23 cellular contexts compared by ENCODE assay signal in the genomic region with DNA sequence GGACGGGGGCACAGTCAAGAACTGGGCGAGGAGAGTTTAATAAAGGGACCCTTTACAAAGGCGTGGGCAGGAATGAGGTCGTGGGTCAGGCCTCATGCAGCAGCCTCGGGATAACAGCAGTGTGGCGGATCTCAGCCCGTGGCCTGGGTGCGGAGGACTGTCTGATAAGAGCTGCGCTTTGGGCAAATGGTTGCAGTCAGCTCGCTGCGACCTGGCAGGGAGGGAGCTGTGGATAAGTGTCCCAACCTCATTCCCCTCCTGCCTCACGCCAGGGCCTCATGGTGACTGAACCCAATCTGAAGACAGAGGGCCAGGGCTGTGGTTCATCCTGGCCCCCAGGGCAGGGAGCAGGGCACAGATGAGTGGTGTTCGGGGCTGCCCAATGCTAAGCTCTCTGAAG. TPM values are rescaled to one million over a fixed set of nuclear protein-coding genes. Genes with fewer than 3 reads are reported as not detected.
A peak's percentile ranks its signal among the peaks of the same experiment; 100 is the strongest.
DNase-seq lines count a peak whose midpoint lies in the region; ATAC-seq and TF ChIP-seq lines count a peak whose summit lies in the region.
"Had no signal": no experiment of that assay in that cellular context is flagged by ENCODE, and none has a peak within 500 bp of the region (broad histone marks: within the 10 kb centered on the region; RNA-seq: fewer than 3 reads in every experiment).

No MANE protein-coding gene starts in this region.

- H3K27ac Mint-ChIP-seq in WTC11: peak overlapping the region; percentile 63
- H3K27ac Mint-ChIP-seq: activated T-cell treated with anti-CD3 and anti-CD28 coated beads, Interleukin-2, amount 50 U/mL, for 24 hours; IgD-negative memory B cell; naive thymus-derived CD4-positive, alpha-beta T cell; stimulated activated naive CD8-positive, alpha-beta T cell treated with anti-CD3 and anti-CD28 coated beads, Interleukin-15, Interleukin-2, amounts not matched to agents 100 ng/mL and 50 ng/mL, for 24 hours had no signal

- no peak for ATAC-seq in WTC11
- ATAC-seq in lower lobe of right lung: no peak
- no peak for ATAC-seq in HG02610 (IDR thresholded peaks at IDR 0.05; ENCODE audit: unreplicated experiment)
- ATAC-seq in HG03095 (IDR thresholded peaks at IDR 0.05; ENCODE audit: unreplicated experiment): no peak
- ATAC-seq: naive thymus-derived CD4-positive, alpha-beta T cell; sciatic nerve had no signal

- POLR2A ChIA-PET in WTC11 (lab: Charles Lee): interaction anchor here (0.9 kb wide), 1 partner anchor 11 kb away, joined by 4 read pairs; no protein-coding TSS in a partner anchor

- no peaks in the 10 kb centered on the region for H3K27me3 Mint-ChIP-seq in WTC11 (ENCODE audit: low read depth)
- H3K27me3 Mint-ChIP-seq: stimulated activated naive CD8-positive, alpha-beta T cell treated with anti-CD3 and anti-CD28 coated beads, Interleukin-15, Interleukin-2, amounts not matched to agents 100 ng/mL and 50 ng/mL, for 24 hours had no signal

- peaks cover 0 to 24% (median 0%) of the 10 kb centered on the region in 4 donors for H3K27me3 ChIP-seq in esophagus squamous epithelium
- H3K27me3 ChIP-seq in lower lobe of right lung (ENCODE audit: low read depth): no peaks in the 10 kb centered on the region
- no peaks in the 10 kb centered on the region for H3K27me3 ChIP-seq in testis
- H3K27me3 ChIP-seq: thyroid gland had no signal

- H3K4me3 ChIP-seq in esophagus squamous epithelium: no peak overlapping the region
- H3K4me3 ChIP-seq in lower lobe of right lung: no peak overlapping the region
- H3K4me3 ChIP-seq in testis: no peak overlapping the region
- H3K4me3 ChIP-seq: coronary artery, thyroid gland had no signal

- DNase-seq in WTC11 (ENCODE audit: low spot score) (no peak), esophagus squamous epithelium (lab: John Stamatoyannopoulos, UW) (no peak), lower lobe of right lung (no peak), testis (peak; percentile 44), NCI-H2196 treated with DMSO at 0.1 percent for 48 hours (lab: John Stamatoyannopoulos, UW; ENCODE audit: unreplicated experiment) (no peak), pons (ENCODE audit: low spot score) (no peak)
- DNase-seq: activated CD4-positive, CD25-positive, alpha-beta regulatory T cell treated with anti-CD3 and anti-CD28 coated beads, Interleukin-2, amount 50 U/mL, for 72 hours; activated CD8-positive, alpha-beta memory T cell treated with anti-CD3 and anti-CD28 coated beads for 24 hours; activated T-cell treated with anti-CD3 and anti-CD28 coated beads, Interleukin-2, amount 50 U/mL, for 24 hours; naive thymus-derived CD4-positive, alpha-beta T cell; NCI-H1105 treated with DMSO at 0.1 percent for 48 hours; NCI-H2081; SHP77 treated with DMSO at 0.1 percent for 48 hours; stimulated activated CD4-positive, alpha-beta T cell treated with anti-CD3 and anti-CD28 coated beads, Interleukin-15, amount 100 ng/mL, for 24 hours; thyroid gland had no signal

- no peak overlapping the region for H3K4me3 Mint-ChIP-seq in WTC11
- H3K4me3 Mint-ChIP-seq: activated T-cell treated with anti-CD3 and anti-CD28 coated beads, Interleukin-2, amount 50 U/mL, for 24 hours; IgD-negative memory B cell; naive thymus-derived CD4-positive, alpha-beta T cell; stimulated activated naive CD8-positive, alpha-beta T cell treated with anti-CD3 and anti-CD28 coated beads, Interleukin-15, Interleukin-2, amounts not matched to agents 100 ng/mL and 50 ng/mL, for 24 hours had no signal

- H3K36me3 ChIP-seq in esophagus squamous epithelium (no peaks in the 10 kb centered on the region), lower lobe of right lung (no peaks in the 10 kb centered on the region), testis (ENCODE audit: low read depth, missing control alignments) (no peaks in the 10 kb centered on the region)
- H3K36me3 ChIP-seq: thyroid gland had no signal

- no peaks in the 10 kb centered on the region for H3K36me3 Mint-ChIP-seq in WTC11
- H3K36me3 Mint-ChIP-seq: IgD-negative memory B cell; naive thymus-derived CD4-positive, alpha-beta T cell had no signal

- H3K4me1 Mint-ChIP-seq in WTC11: peaks cover 34% of the 10 kb centered on the region

- H3K27ac ChIP-seq in esophagus squamous epithelium (peak overlapping the region; percentile 60 to 93 (median 86)), lower lobe of right lung (peak overlapping the region; percentile 72), testis (no peak overlapping the region)
- H3K27ac ChIP-seq: coronary artery, thyroid gland had no signal

- intact Hi-C loops in esophagus squamous epithelium (cut with DNase I): no loop called here
- intact Hi-C loops in lower lobe of right lung (cut with DNase I): no loop called here
- intact Hi-C loops in testis (cut with DNase I; ENCODE audit: low total_unique reads): no loop called here

- TF ChIP-seq POLR2A in esophagus squamous epithelium (IDR thresholded peaks at IDR 0.05) (no peak), testis (IDR thresholded peaks at IDR 0.05) (no peak)

- 69 to 74% methylated on average over 5 to 8 of the region's 13 CpGs for WGBS in esophagus squamous epithelium, 2 donors
- 80 to 87% methylated on average over 9 to 13 of the region's 13 CpGs for WGBS in testis, 2 donors

- CTCF ChIA-PET in WTC11 (lab: Charles Lee): interaction anchor here (1.2 to 4.6 kb wide), 4 partner anchors 9 to 31 kb away, joined by 4 to 30 read pairs (median 16); no protein-coding TSS in a partner anchor

- H3K9me3 Mint-ChIP-seq in WTC11: no peaks in the 10 kb centered on the region
- H3K9me3 Mint-ChIP-seq: activated T-cell treated with anti-CD3 and anti-CD28 coated beads, Interleukin-2, amount 50 U/mL, for 24 hours; IgD-negative memory B cell; stimulated activated naive CD8-positive, alpha-beta T cell treated with anti-CD3 and anti-CD28 coated beads, Interleukin-15, Interleukin-2, amounts not matched to agents 100 ng/mL and 50 ng/mL, for 24 hours had no signal

- TF ChIP-seq CTCF in WTC11 (IDR thresholded peaks at IDR 0.05) (no peak), esophagus squamous epithelium (IDR thresholded peaks at IDR 0.05) (no peak), lower lobe of right lung (IDR thresholded peaks at IDR 0.05) (no peak), testis (IDR thresholded peaks at IDR 0.05) (no peak)

- H3K4me1 ChIP-seq in esophagus squamous epithelium (peaks cover 0 to 44% (median 13%) of the 10 kb centered on the region in 3 donors), lower lobe of right lung (peaks cover 25% of the 10 kb centered on the region), testis (peaks cover 9% of the 10 kb centered on the region)
- H3K4me1 ChIP-seq: thyroid gland had no signal

- H3K9me3 ChIP-seq in esophagus squamous epithelium (no peaks in the 10 kb centered on the region), lower lobe of right lung (no peaks in the 10 kb centered on the region), testis (no peaks in the 10 kb centered on the region)
- H3K9me3 ChIP-seq: thyroid gland had no signal

TF ChIP-seq in WTC11, 78 proteins besides CTCF, POLR2A, EP300 and RAD21 (continues in another document):
- TF ChIP-seq ZNF121 (CRISPR knock-in tag; IDR thresholded peaks at IDR 0.05): no peak
- no peak for TF ChIP-seq TCF7 (CRISPR knock-in tag; IDR thresholded peaks at IDR 0.05; ENCODE audit: low read depth)
- TF ChIP-seq, protein P1, sequence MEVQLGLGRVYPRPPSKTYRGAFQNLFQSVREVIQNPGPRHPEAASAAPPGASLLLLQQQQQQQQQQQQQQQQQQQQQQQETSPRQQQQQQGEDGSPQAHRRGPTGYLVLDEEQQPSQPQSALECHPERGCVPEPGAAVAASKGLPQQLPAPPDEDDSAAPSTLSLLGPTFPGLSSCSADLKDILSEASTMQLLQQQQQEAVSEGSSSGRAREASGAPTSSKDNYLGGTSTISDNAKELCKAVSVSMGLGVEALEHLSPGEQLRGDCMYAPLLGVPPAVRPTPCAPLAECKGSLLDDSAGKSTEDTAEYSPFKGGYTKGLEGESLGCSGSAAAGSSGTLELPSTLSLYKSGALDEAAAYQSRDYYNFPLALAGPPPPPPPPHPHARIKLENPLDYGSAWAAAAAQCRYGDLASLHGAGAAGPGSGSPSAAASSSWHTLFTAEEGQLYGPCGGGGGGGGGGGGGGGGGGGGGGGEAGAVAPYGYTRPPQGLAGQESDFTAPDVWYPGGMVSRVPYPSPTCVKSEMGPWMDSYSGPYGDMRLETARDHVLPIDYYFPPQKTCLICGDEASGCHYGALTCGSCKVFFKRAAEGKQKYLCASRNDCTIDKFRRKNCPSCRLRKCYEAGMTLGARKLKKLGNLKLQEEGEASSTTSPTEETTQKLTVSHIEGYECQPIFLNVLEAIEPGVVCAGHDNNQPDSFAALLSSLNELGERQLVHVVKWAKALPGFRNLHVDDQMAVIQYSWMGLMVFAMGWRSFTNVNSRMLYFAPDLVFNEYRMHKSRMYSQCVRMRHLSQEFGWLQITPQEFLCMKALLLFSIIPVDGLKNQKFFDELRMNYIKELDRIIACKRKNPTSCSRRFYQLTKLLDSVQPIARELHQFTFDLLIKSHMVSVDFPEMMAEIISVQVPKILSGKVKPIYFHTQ (CRISPR knock-in tag; IDR thresholded peaks at IDR 0.05): no peak
- no peak for TF ChIP-seq ZBTB21 (CRISPR knock-in tag; IDR thresholded peaks at IDR 0.05; ENCODE audit: borderline replicate concordance)
- TF ChIP-seq TP53 (CRISPR knock-in tag; IDR thresholded peaks at IDR 0.05): no peak
- TF ChIP-seq NR2C2 (CRISPR knock-in tag; IDR thresholded peaks at IDR 0.05): no peak
- TF ChIP-seq GRHL2 (CRISPR knock-in tag; IDR thresholded peaks at IDR 0.05; ENCODE audit: insufficient replicate concordance, severe bottlenecking): no peak
- no peak for TF ChIP-seq FOXP1 (CRISPR knock-in tag; IDR thresholded peaks at IDR 0.05; ENCODE audit: borderline replicate concordance)

RNA-seq across cellular contexts. Expression of a gene that starts 13.6 kb away (rescaled TPM):
- total RNA-seq in WTC11 (2021) (2.7 to 3.8 TPM (median 3.8 TPM) in 3 replicates), esophagus squamous epithelium (under 1 TPM; 0.41 to 0.76 (median 0.69) TPM), lower lobe of right lung (6.4 TPM), testis (1 to 10 TPM; 2.6 to 4.3 TPM)
- polyA plus RNA-seq in testis (ENCODE audit: insufficient read depth, low read depth, low replicate concordance): 6.9 TPM
- total RNA-seq: naive thymus-derived CD4-positive, alpha-beta T cell had no signal
- polyA plus RNA-seq: IgD-negative memory B cell; naive thymus-derived CD4-positive, alpha-beta T cell had no signal

RNA-seq across cellular contexts. Expression of a gene that starts 37.6 kb away (rescaled TPM):
- total RNA-seq in WTC11 (2021) (0.07 to 0.37 TPM (median 0.18 TPM) in 3 replicates), esophagus squamous epithelium (100 to 1,000 TPM in 1 of 4 donors, 10 to 100 TPM in 3; 46.0 to 141 (median 68.5) TPM), lower lobe of right lung (3.7 TPM), testis (1 to 10 TPM; 3.8 to 5.9 TPM)
- 2.5 TPM for polyA plus RNA-seq in testis (ENCODE audit: insufficient read depth, low read depth, low replicate concordance)
- total RNA-seq: fibroblast of lung; naive thymus-derived CD4-positive, alpha-beta T cell; osteocyte; sciatic nerve had no signal
- polyA plus RNA-seq: fibroblast of lung; IgD-negative memory B cell; naive thymus-derived CD4-positive, alpha-beta T cell had no signal

RNA-seq across cellular contexts. Expression of a gene that starts 42.8 kb away (rescaled TPM):
- 108 to 163 TPM (median 118 TPM) in 3 replicates for total RNA-seq in WTC11 (2021)
- 10 to 100 TPM; 32.4 to 70.0 (median 54.4) TPM for total RNA-seq in esophagus squamous epithelium
- total RNA-seq in lower lobe of right lung: 38.8 TPM
- total RNA-seq in testis: 10 to 100 TPM; 74.1 to 78.9 TPM
- polyA plus RNA-seq in testis (ENCODE audit: insufficient read depth, low read depth, low replicate concordance): 32.9 TPM

RNA-seq across cellular contexts. Expression of a gene that starts 43.5 kb away (rescaled TPM):
- 0.32 to 0.82 TPM (median 0.50 TPM) in 3 replicates for total RNA-seq in WTC11 (2021)
- total RNA-seq in esophagus squamous epithelium: under 1 TPM in 1 of 4 donors, not detected in 3; 0.30 TPM
- total RNA-seq in lower lobe of right lung: 6.1 TPM
- total RNA-seq in testis: 1 to 10 TPM; 1.3 to 2.4 TPM
- 5.2 TPM for polyA plus RNA-seq in testis (ENCODE audit: insufficient read depth, low read depth, low replicate concordance)
- total RNA-seq: fibroblast of lung, osteocyte, thyroid gland had no signal
- polyA plus RNA-seq: fibroblast of lung; naive thymus-derived CD4-positive, alpha-beta T cell had no signal

Comparison
In these comparisons a context has a peak if more than half of its experiments do, and no peak if none do; other contexts are left out.
1. H3K27ac ChIP-seq: peak in esophagus squamous epithelium (4 of 4) and lower lobe of right lung (single experiment); none in testis (0 of 2).
2. RNA of a gene that starts 37.6 kb away (total RNA-seq): 46.0 to 141 TPM in esophagus squamous epithelium; 3.8 to 5.9 TPM in testis, 3.7 TPM in lower lobe of right lung (single experiment) and 0.07 to 0.37 TPM in WTC11; every median in the first group is over 4 times any median in the second.